ENCODE assay signal across 24 cellular contexts in the genomic region with DNA sequence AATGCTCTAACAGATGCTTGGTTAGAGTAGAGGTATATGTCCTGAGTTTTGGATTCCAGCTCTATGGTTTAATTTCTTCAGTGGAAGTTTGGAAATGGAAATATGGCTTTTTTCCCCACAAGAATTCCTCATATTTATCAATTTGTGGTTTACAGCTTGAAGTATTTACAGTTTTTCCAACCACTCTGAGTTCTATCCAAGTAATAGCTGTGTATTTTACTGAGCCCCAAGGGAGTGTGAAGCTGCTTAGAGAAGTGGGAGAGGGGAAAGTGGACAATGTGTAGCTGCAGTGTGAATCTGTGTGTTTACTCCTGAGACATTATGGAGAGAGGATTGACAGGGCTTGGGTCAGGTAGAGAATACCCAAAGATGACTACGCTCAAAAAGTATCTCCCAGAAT.
"Had no signal": no experiment of that assay in that cellular context is flagged by ENCODE, and none has a peak within 500 bp of the region (broad histone marks: within the 10 kb centered on the region; RNA-seq: fewer than 3 reads in every experiment).

No MANE protein-coding gene starts in this region.

- H3K27me3 Mint-ChIP-seq: activated B cell treated with CpG ODN at 0.5 μM for 24 hours; activated CD4-positive, alpha-beta memory T cell treated with anti-CD3 and anti-CD28 coated beads for 36 hours; activated CD4-positive, alpha-beta T cell treated with anti-CD3 and anti-CD28 coated beads, Interleukin-2, amount 10 ng/mL, durations not matched to agents 24 days and 14 days; activated naive CD8-positive, alpha-beta T cell; activated T-helper 17 cell treated with anti-CD3 and anti-CD28 coated beads, Interleukin-2, amount 50 U/mL, for 72 hours; T-helper 17 cell had no signal

- H3K4me3 ChIP-seq: body of pancreas had no signal

- DNase-seq: activated B cell treated with CpG ODN at 0.5 μM for 24 hours; activated CD4-positive, alpha-beta memory T cell treated with anti-CD3 and anti-CD28 coated beads for 36 hours; activated CD4-positive, alpha-beta T cell treated with anti-CD3 and anti-CD28 coated beads for 1 hour; activated CD4-positive, alpha-beta T cell treated with anti-CD3 and anti-CD28 coated beads, Interleukin-2, amount 10 ng/mL, durations not matched to agents 24 days and 14 days; activated CD8-positive, alpha-beta memory T cell treated with anti-CD3 and anti-CD28 coated beads for 24 hours; activated gamma-delta T cell; activated naive CD4-positive, alpha-beta T cell treated with anti-CD3 and anti-CD28 coated beads for 36 hours; activated T-cell treated with anti-CD3 and anti-CD28 coated beads, Interleukin-2, amount 50 U/mL, for 4 hours; amygdala; body of pancreas; Karpas-422; NCI-H1048; NCI-H1417; NCI-H1930; NCI-H2107; NCI-H2171 treated with DMSO at 0.1 percent for 48 hours; NCI-H226; NCI-H526; NCI-H82; SIG-M5; T-helper 17 cell; T-helper 9 cell had no signal

- ATAC-seq: activated T-cell treated with anti-CD3 and anti-CD28 coated beads, Interleukin-2, amount 50 U/mL, for 4 hours; activated T-helper 17 cell treated with anti-CD3 and anti-CD28 coated beads, Interleukin-2, amount 50 U/mL, for 72 hours; body of pancreas; T-helper 17 cell had no signal

- H3K27ac ChIP-seq: body of pancreas had no signal

- H3K36me3 Mint-ChIP-seq: activated CD4-positive, alpha-beta memory T cell treated with anti-CD3 and anti-CD28 coated beads for 36 hours had no signal

- H3K4me1 Mint-ChIP-seq: activated CD4-positive, alpha-beta T cell treated with anti-CD3 and anti-CD28 coated beads, Interleukin-2, amount 10 ng/mL, durations not matched to agents 24 days and 14 days; activated T-helper 17 cell treated with anti-CD3 and anti-CD28 coated beads, Interleukin-2, amount 50 U/mL, for 72 hours had no signal

- H3K27ac Mint-ChIP-seq: activated B cell treated with CpG ODN at 0.5 μM for 24 hours; activated CD4-positive, alpha-beta memory T cell treated with anti-CD3 and anti-CD28 coated beads for 36 hours; activated CD4-positive, alpha-beta T cell treated with anti-CD3 and anti-CD28 coated beads, Interleukin-2, amount 10 ng/mL, durations not matched to agents 24 days and 14 days; activated naive CD4-positive, alpha-beta T cell treated with anti-CD3 and anti-CD28 coated beads for 36 hours; activated naive CD8-positive, alpha-beta T cell; activated T-helper 17 cell treated with anti-CD3 and anti-CD28 coated beads, Interleukin-2, amount 50 U/mL, for 72 hours; T-helper 17 cell had no signal

- H3K4me3 Mint-ChIP-seq: activated B cell treated with CpG ODN at 0.5 μM for 24 hours; activated CD4-positive, alpha-beta memory T cell treated with anti-CD3 and anti-CD28 coated beads for 36 hours; activated CD4-positive, alpha-beta T cell treated with anti-CD3 and anti-CD28 coated beads, Interleukin-2, amount 10 ng/mL, durations not matched to agents 24 days and 14 days; activated naive CD4-positive, alpha-beta T cell treated with anti-CD3 and anti-CD28 coated beads for 36 hours; activated naive CD8-positive, alpha-beta T cell; activated T-cell treated with anti-CD3 and anti-CD28 coated beads, Interleukin-2, amount 50 U/mL, for 4 hours; activated T-helper 17 cell treated with anti-CD3 and anti-CD28 coated beads, Interleukin-2, amount 50 U/mL, for 72 hours; T-helper 17 cell had no signal

- H3K9me3 Mint-ChIP-seq: activated B cell treated with CpG ODN at 0.5 μM for 24 hours; activated CD4-positive, alpha-beta memory T cell treated with anti-CD3 and anti-CD28 coated beads for 36 hours; activated CD4-positive, alpha-beta T cell treated with anti-CD3 and anti-CD28 coated beads, Interleukin-2, amount 10 ng/mL, durations not matched to agents 24 days and 14 days; activated naive CD4-positive, alpha-beta T cell treated with anti-CD3 and anti-CD28 coated beads for 36 hours; activated T-cell treated with anti-CD3 and anti-CD28 coated beads, Interleukin-2, amount 50 U/mL, for 4 hours; activated T-helper 17 cell treated with anti-CD3 and anti-CD28 coated beads, Interleukin-2, amount 50 U/mL, for 72 hours had no signal
